13 cellular contexts compared by ENCODE assay signal in the genomic region with DNA sequence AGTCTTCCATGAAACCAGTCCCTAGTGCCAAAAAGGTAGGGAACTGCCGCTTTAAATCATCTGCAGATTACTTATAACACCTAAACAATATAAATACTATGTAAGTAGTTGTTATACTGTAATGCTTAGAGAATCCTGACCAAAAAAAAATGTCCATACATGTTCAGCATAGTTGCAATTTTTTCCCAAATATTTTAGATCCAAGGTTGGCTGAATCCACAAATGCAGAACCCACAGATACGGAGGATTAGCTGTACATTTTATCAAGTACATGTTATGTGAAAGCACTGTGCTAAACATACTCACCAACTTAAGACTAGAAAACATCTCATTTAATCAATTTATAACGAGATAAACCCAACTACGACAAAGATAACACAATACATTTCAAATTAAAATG. TPM values are rescaled to one million over a fixed set of nuclear protein-coding genes. Genes with fewer than 3 reads are reported as not detected.
DNase-seq lines count a peak whose midpoint lies in the region; ATAC-seq, FAIRE-seq and TF ChIP-seq lines count a peak whose summit lies in the region.
"Had no signal": no experiment of that assay in that cellular context is flagged by ENCODE, and none has a peak within 500 bp of the region (broad histone marks: within the 10 kb centered on the region; RNA-seq: fewer than 3 reads in every experiment).

No MANE protein-coding gene starts in this region.

- no peak for TF ChIP-seq CTCF in A549 (IDR thresholded peaks at IDR 0.05)
- no peak for TF ChIP-seq CTCF in tibial nerve (IDR thresholded peaks at IDR 0.05)

- DNase-seq in A549 (ENCODE audit: low read depth in 1 of 2, low spot score in 1 of 2) (no peak), EH (ENCODE audit: low read depth) (peak; percentile 44), memory B cell (ENCODE audit: low spot score in 2 of 2) (no peak), NCI-H2196 (lab: John Stamatoyannopoulos, UW; ENCODE audit: unreplicated experiment) (no peak), left lobe of liver (ENCODE audit: low spot score) (no peak), tibial nerve (ENCODE audit: low spot score in 2 of 2) (no peak), SHP77 treated with DMSO at 0.1 percent for 48 hours (lab: John Stamatoyannopoulos, UW) (no peak)
- DNase-seq in activated naive CD8-positive, alpha-beta T cell treated with anti-CD3 and anti-CD28 coated beads, Interleukin-2, amount 50 U/mL, for 24 hours = no peak
- DNase-seq: activated CD4-positive, alpha-beta T cell treated with anti-CD3 and anti-CD28 coated beads for 1 hour; adrenal gland; cerebellar nuclear complex; nucleus accumbens; uterus had no signal

- no peaks in the 10 kb centered on the region for H3K27me3 Mint-ChIP-seq in activated naive CD8-positive, alpha-beta T cell treated with anti-CD3 and anti-CD28 coated beads, Interleukin-2, amount 50 U/mL, for 24 hours
- H3K27me3 Mint-ChIP-seq in memory B cell = no peaks in the 10 kb centered on the region

- no peak for TF ChIP-seq RAD21 in A549 (conservative IDR thresholded peaks at IDR 0.05 in 1 of 2, IDR thresholded peaks at IDR 0.05 in 1 of 2)

- peak overlapping the region; percentile 29; the same call in 2 of the 3 replicates for H3K4me2 ChIP-seq in A549

- POLR2A ChIA-PET in A549 (lab: Yijun Ruan, JAX) = interaction anchor here (2.1 kb wide), 1 partner anchor 10 kb away, joined by 6 read pairs; the partner anchor contains the start of gene MSL2

- H3K4me1 Mint-ChIP-seq in activated naive CD8-positive, alpha-beta T cell treated with anti-CD3 and anti-CD28 coated beads, Interleukin-2, amount 50 U/mL, for 24 hours = peaks cover 96% of the 10 kb centered on the region
- peaks cover 53% of the 10 kb centered on the region for H3K4me1 Mint-ChIP-seq in memory B cell

- TF ChIP-seq POLR2A in A549 (IDR thresholded peaks at IDR 0.05; ENCODE audit: low read length) (no peak), tibial nerve (IDR thresholded peaks at IDR 0.05) (no peak)

- FAIRE-seq in A549 (lab: Jason Lieb, UNC) = no peak

- H3K27ac ChIP-seq in A549 (no peak overlapping the region), tibial nerve (no peak overlapping the region)
- H3K27ac ChIP-seq: uterus had no signal

- 72% methylated on average over 4 of the region's 4 CpGs for WGBS in A549 (ENCODE audit: missing lambda C conversion rate)
- 58 to 62% methylated on average over 4 of the region's 4 CpGs for WGBS in tibial nerve, 2 donors

- H3K4me3 Mint-ChIP-seq in activated naive CD8-positive, alpha-beta T cell treated with anti-CD3 and anti-CD28 coated beads, Interleukin-2, amount 50 U/mL, for 24 hours = peak overlapping the region; percentile 26
- H3K4me3 Mint-ChIP-seq in memory B cell = no peak overlapping the region

- H3K9me3 ChIP-seq in A549 (no peaks in the 10 kb centered on the region), tibial nerve (no peaks in the 10 kb centered on the region)
- H3K9me3 ChIP-seq: adrenal gland, uterus had no signal

- H3K27ac Mint-ChIP-seq in activated naive CD8-positive, alpha-beta T cell treated with anti-CD3 and anti-CD28 coated beads, Interleukin-2, amount 50 U/mL, for 24 hours = no peak overlapping the region
- H3K27ac Mint-ChIP-seq in memory B cell = peak overlapping the region; percentile 31

- peaks cover 45% of the 10 kb centered on the region for H3K4me1 ChIP-seq in A549
- peaks cover 0 to 95% (median 59%) of the 10 kb centered on the region in 4 donors for H3K4me1 ChIP-seq in tibial nerve

- H3K9me3 Mint-ChIP-seq in activated naive CD8-positive, alpha-beta T cell treated with anti-CD3 and anti-CD28 coated beads, Interleukin-2, amount 50 U/mL, for 24 hours = no peaks in the 10 kb centered on the region
- no peaks in the 10 kb centered on the region for H3K9me3 Mint-ChIP-seq in memory B cell

- H3K4me3 ChIP-seq in A549 (no peak overlapping the region), tibial nerve (no peak overlapping the region)
- H3K4me3 ChIP-seq: adrenal gland, uterus had no signal

- no peaks in the 10 kb centered on the region for H3K27me3 ChIP-seq in tibial nerve
- H3K27me3 ChIP-seq: adrenal gland, uterus had no signal

- ATAC-seq in A549 (no peak), memory B cell (ENCODE audit: low read depth) (no peak), left lobe of liver (no peak)
- no peak for ATAC-seq in activated naive CD8-positive, alpha-beta T cell treated with anti-CD3 and anti-CD28 coated beads, Interleukin-2, amount 50 U/mL, for 24 hours

- peaks cover 16% of the 10 kb centered on the region for H3K36me3 Mint-ChIP-seq in activated naive CD8-positive, alpha-beta T cell treated with anti-CD3 and anti-CD28 coated beads, Interleukin-2, amount 50 U/mL, for 24 hours (ENCODE audit: low read depth)
- H3K36me3 Mint-ChIP-seq in memory B cell = peaks cover 3% of the 10 kb centered on the region

- CTCF ChIA-PET in A549 (lab: Yijun Ruan, JAX) = no interaction called here

- TF ChIP-seq EP300 in A549 (IDR thresholded peaks at IDR 0.05) (no peak), tibial nerve (IDR thresholded peaks at IDR 0.05) (no peak)

- H3K36me3 ChIP-seq in tibial nerve = no peaks in the 10 kb centered on the region
- H3K36me3 ChIP-seq: adrenal gland, uterus had no signal

TF ChIP-seq in A549, 52 proteins besides CTCF, POLR2A, EP300 and RAD21:
- TF ChIP-seq GATA3 (IDR thresholded peaks at IDR 0.05; ENCODE audit: borderline replicate concordance) (no peak), CBX8 (IDR thresholded peaks at IDR 0.05) (no peak), CEBPB (IDR thresholded peaks at IDR 0.05) (no peak), REST (IDR thresholded peaks at IDR 0.05) (no peak), HOXB5 (CRISPR knock-in tag; IDR thresholded peaks at IDR 0.05) (no peak), HDAC2 (IDR thresholded peaks at IDR 0.05) (no peak), HES2 (IDR thresholded peaks at IDR 0.05) (no peak), ZC3H11A (IDR thresholded peaks at IDR 0.05) (no peak), CHD2 (IDR thresholded peaks at IDR 0.05; ENCODE audit: low read length, partially characterized antibody) (no peak), MAZ (IDR thresholded peaks at IDR 0.05; ENCODE audit: borderline replicate concordance, low read depth, low read length) (no peak)

RNA-seq across cellular contexts. Expression of gene MSL2, which starts 9.3 kb away (rescaled TPM):
- polyA plus RNA-seq in A549 (2011; rRNA removed) (8.4 and 9.9 TPM in 2 replicates), A549 (2017; fragmentation: RNase III; extraction: RNeasy Plus Mini Kit Qiagen cat#74134 plus additional on column Dnase treatment) (9.4 to 10.2 TPM (median 10.1 TPM) in 3 replicates)
- 1.8 and 1.9 TPM in 2 replicates for polyA plus RNA-seq in A549 (2012; cell fraction: cytosol; rRNA removed)
- polyA plus RNA-seq in A549 (2012; cell fraction: nucleus; rRNA removed) = 1.4 and 2.5 TPM in 2 replicates
- 8.6 and 8.7 TPM in 2 replicates for polyA minus RNA-seq in A549 (2011; rRNA and poly(A)+ RNA removed)
- total RNA-seq in left lobe of liver (14.5 TPM), tibial nerve (10 to 100 TPM; 19.8 to 53.4 (median 44.5) TPM)
